In genomic region chr12:120534703-120535655, GRCh38 we compare ENCODE assay signal across 8 cellular contexts. TPM values are rescaled to one million over a fixed set of nuclear protein-coding genes. Genes with fewer than 3 reads are reported as not detected.
A peak's percentile ranks its signal among the peaks of the same experiment; 100 is the strongest.
DNase-seq lines count a peak whose midpoint lies in the region; ATAC-seq, FAIRE-seq and TF ChIP-seq lines count a peak whose summit lies in the region.

No MANE protein-coding gene starts in this region.

- TF ChIP-seq CTCF in cardiac muscle cell (IDR thresholded peaks at IDR 0.05; ENCODE audit: low read depth, low read length): no peak

- peak overlapping the region; percentile 89 for H3K4me2 ChIP-seq in BLaER1

- H3K9me3 Mint-ChIP-seq in activated naive CD4-positive, alpha-beta T cell treated with anti-CD3 and anti-CD28 coated beads, Interleukin-2, amount 10 ng/mL, durations not matched to agents 7 days and 5 days: no peaks in the 10 kb centered on the region

- H3K4me1 ChIP-seq in BLaER1 (peaks cover 46% of the 10 kb centered on the region), cardiac muscle cell (ENCODE audit: low read depth) (peaks cover 45% of the 10 kb centered on the region)

- peaks cover 57% of the 10 kb centered on the region for H4K20me1 ChIP-seq in BLaER1

- peak; percentile 11 to 61 for DNase-seq in SHP77 (lab: John Stamatoyannopoulos, UW)
- peak; percentile 70 for DNase-seq in activated naive CD4-positive, alpha-beta T cell treated with anti-CD3 and anti-CD28 coated beads, Interleukin-2, amount 10 ng/mL, durations not matched to agents 7 days and 5 days
- peak; percentile 72 to 73 for DNase-seq in cardiac muscle cell (ENCODE audit: low read depth in 1 of 2, low spot score in 1 of 2)
- peak; percentile 37 for DNase-seq in pulmonary artery endothelial cell (ENCODE audit: low read depth, low spot score)
- no peak for DNase-seq in GM19239 (ENCODE audit: insufficient read length, low spot score)

- peak overlapping the region; percentile 93 for H3K4me3 Mint-ChIP-seq in activated naive CD4-positive, alpha-beta T cell treated with anti-CD3 and anti-CD28 coated beads, Interleukin-2, amount 10 ng/mL, durations not matched to agents 7 days and 5 days

- no peaks in the 10 kb centered on the region for H3K9me3 ChIP-seq in BLaER1
- H3K9me3 ChIP-seq in cardiac muscle cell (ENCODE audit: low read depth): no peaks in the 10 kb centered on the region

- H3K36me3 ChIP-seq in BLaER1 (peaks cover 37% of the 10 kb centered on the region), cardiac muscle cell (no peaks in the 10 kb centered on the region)

- peaks cover 63% of the 10 kb centered on the region for H3K4me1 Mint-ChIP-seq in activated naive CD4-positive, alpha-beta T cell treated with anti-CD3 and anti-CD28 coated beads, Interleukin-2, amount 10 ng/mL, durations not matched to agents 7 days and 5 days

- H3K27me3 Mint-ChIP-seq in activated naive CD4-positive, alpha-beta T cell treated with anti-CD3 and anti-CD28 coated beads, Interleukin-2, amount 10 ng/mL, durations not matched to agents 7 days and 5 days: no peaks in the 10 kb centered on the region

- H3K4me3 ChIP-seq in BLaER1 (peak overlapping the region; percentile 95), cardiac muscle cell (peak overlapping the region; percentile 89)

- peak overlapping the region; percentile 91 for H3K27ac ChIP-seq in BLaER1
- H3K27ac ChIP-seq in cardiac muscle cell: peak overlapping the region; percentile 91

- CTCF ChIA-PET in activated naive CD4-positive, alpha-beta T cell treated with anti-CD3 and anti-CD28 coated beads, Interleukin-2, amount 10 ng/mL, durations not matched to agents 7 days and 5 days (lab: Charles Lee): no interaction called here

- H3K27ac Mint-ChIP-seq in activated naive CD4-positive, alpha-beta T cell treated with anti-CD3 and anti-CD28 coated beads, Interleukin-2, amount 10 ng/mL, durations not matched to agents 7 days and 5 days: peak overlapping the region; percentile 95

- peak; percentile 41 for ATAC-seq in GM19324 (IDR thresholded peaks at IDR 0.05; ENCODE audit: low FRiP score, unreplicated experiment)
- ATAC-seq in HG03521 (IDR thresholded peaks at IDR 0.05; ENCODE audit: unreplicated experiment): peak; percentile 39

- H3K27me3 ChIP-seq in BLaER1: no peaks in the 10 kb centered on the region
- no peaks in the 10 kb centered on the region for H3K27me3 ChIP-seq in cardiac muscle cell

- H3K36me3 Mint-ChIP-seq in activated naive CD4-positive, alpha-beta T cell treated with anti-CD3 and anti-CD28 coated beads, Interleukin-2, amount 10 ng/mL, durations not matched to agents 7 days and 5 days: peaks cover 35% of the 10 kb centered on the region

- FAIRE-seq in GM19239 (lab: Jason Lieb, UNC): no peak

- peak overlapping the region; percentile 97 for H3K9ac ChIP-seq in BLaER1

RNA-seq across cellular contexts. Expression of gene RNF10, which starts 0.8 kb away (rescaled TPM):
- total RNA-seq in cardiac muscle cell (107 and 122 TPM in 2 replicates), pulmonary artery endothelial cell (108 and 127 TPM in 2 replicates)
- polyA plus RNA-seq in cardiac muscle cell: 210 and 227 TPM in 2 replicates

RNA-seq across cellular contexts. Expression of gene COQ5, which starts 6.0 kb away (rescaled TPM):
- total RNA-seq in cardiac muscle cell (61.8 and 67.2 TPM in 2 replicates), pulmonary artery endothelial cell (33.6 and 40.8 TPM in 2 replicates)
- polyA plus RNA-seq in cardiac muscle cell: 99.3 and 112 TPM in 2 replicates

RNA-seq across cellular contexts. Expression of gene DYNLL1, which starts 39.1 kb away (rescaled TPM):
- 186 and 248 TPM in 2 replicates for total RNA-seq in cardiac muscle cell
- 534 and 546 TPM in 2 replicates for polyA plus RNA-seq in cardiac muscle cell
- 335 and 441 TPM in 2 replicates for total RNA-seq in pulmonary artery endothelial cell

RNA-seq across cellular contexts. Expression of gene POP5, which starts 46.2 kb away (rescaled TPM):
- total RNA-seq in cardiac muscle cell (27.9 and 32.8 TPM in 2 replicates), pulmonary artery endothelial cell (28.5 and 48.4 TPM in 2 replicates)
- 59.2 and 75.3 TPM in 2 replicates for polyA plus RNA-seq in cardiac muscle cell
